8 cellular contexts compared by ENCODE assay signal in the genomic region with DNA sequence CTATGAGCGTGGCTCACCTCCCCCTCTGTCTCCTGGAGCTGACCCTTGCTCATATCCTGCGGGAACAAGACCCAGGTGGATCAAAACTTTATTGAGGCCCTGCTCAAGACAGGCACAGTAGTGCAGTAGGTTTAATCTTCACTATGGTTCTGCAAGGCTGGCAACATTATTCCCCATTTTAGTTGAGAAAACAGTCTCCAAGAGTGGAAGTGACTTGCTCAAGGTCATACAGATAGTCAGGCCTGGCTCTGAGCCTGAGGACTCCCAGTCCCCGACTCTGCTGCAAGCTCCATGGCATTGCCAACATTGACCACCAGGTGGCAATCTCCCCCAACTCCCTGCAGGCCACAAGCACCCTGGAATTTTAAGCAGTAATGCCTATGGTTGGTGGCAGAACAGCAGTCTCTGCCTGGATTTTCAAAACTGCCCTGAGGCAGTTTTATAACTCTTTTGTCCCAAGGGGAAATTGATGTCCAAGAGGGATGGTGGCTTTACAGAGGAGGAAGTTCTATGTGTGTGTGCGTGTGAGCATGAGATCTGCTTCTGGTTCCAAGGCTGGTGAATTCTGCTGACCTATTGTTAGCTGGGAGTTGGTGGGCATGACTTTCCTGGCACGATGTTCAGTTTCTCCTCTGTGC. TPM values are rescaled to one million over a fixed set of nuclear protein-coding genes. Genes with fewer than 3 reads are reported as not detected.
DNase-seq lines count a peak whose midpoint lies in the region; ATAC-seq and TF ChIP-seq lines count a peak whose summit lies in the region.

No MANE protein-coding gene starts in this region.

- H2AFZ ChIP-seq in PC-3 (ENCODE audit: low read length), result no peak overlapping the region

- H3K27ac ChIP-seq in PC-3 (ENCODE audit: low read length), result no peak overlapping the region

- H3K4me3 ChIP-seq in PC-3 (ENCODE audit: low read length), result no peak overlapping the region

- no TSS peak for BruUV-seq in PC-3 (replicated peaks; lab: Mats Ljungman, UMichigan)

- H3K9ac ChIP-seq in PC-3 (ENCODE audit: low read length), result no peak overlapping the region

- peak overlapping the region; percentile 81 to 92 (median 90) for H3K27ac Mint-ChIP-seq in nephron
- no peak overlapping the region for H3K27ac Mint-ChIP-seq in stimulated activated naive B cell treated with anti-CD40 and anti-IgM and Interleukin-4, amounts not matched to agents 10 μg/mL and 1 μg/mL and 100 μg/mL, for 72 hours

- H3K79me2 ChIP-seq in PC-3 (ENCODE audit: low read length), result no peaks in the 10 kb centered on the region

- H3K9me3 ChIP-seq in PC-3 (ENCODE audit: low read length), result no peaks in the 10 kb centered on the region

- H3K9me3 Mint-ChIP-seq in nephron, result peaks cover 12% of the 10 kb centered on the region
- H3K9me3 Mint-ChIP-seq in stimulated activated naive B cell treated with anti-CD40 and anti-IgM and Interleukin-4, amounts not matched to agents 10 μg/mL and 1 μg/mL and 100 μg/mL, for 72 hours, result peaks cover 4% of the 10 kb centered on the region in 2 donors

- H3K9me2 ChIP-seq in PC-3 (replicated peaks; ENCODE audit: low read length), result no peaks in the 10 kb centered on the region

- DNase-seq in Ammon's horn (ENCODE audit: low spot score), result peak; percentile 91
- DNase-seq in PC-3, result peak; percentile 93
- peak; percentile 77 for DNase-seq in activated T-cell treated with anti-CD3 and anti-CD28 coated beads, Interleukin-2, amount 50 U/mL, for 1 hour
- peak; percentile 77 for DNase-seq in fibroblast of gingiva (ENCODE audit: low read depth)
- peak; percentile 63 for DNase-seq in stimulated activated naive B cell treated with anti-CD40 and anti-IgM and Interleukin-4, amounts not matched to agents 10 μg/mL and 1 μg/mL and 100 μg/mL, for 72 hours

- peak; percentile 99 for TF ChIP-seq CTCF in PC-3 (conservative IDR thresholded peaks at IDR 0.05; ENCODE audit: low read depth, low read length)
- TF ChIP-seq CTCF in nephron (IDR thresholded peaks at IDR 0.05; ENCODE audit: unreplicated experiment in 3 of 3), result peak; percentile 83 to 94 (median 89)

- no peaks in the 10 kb centered on the region for H3K27me3 ChIP-seq in PC-3 (ENCODE audit: low read length)

- no peaks in the 10 kb centered on the region for H3K36me3 ChIP-seq in PC-3 (ENCODE audit: low read depth, low read length)

- no peaks in the 10 kb centered on the region for H4K20me1 ChIP-seq in PC-3 (ENCODE audit: low read length)

- peak; percentile 92 for TF ChIP-seq RAD21 in Ishikawa (IDR thresholded peaks at IDR 0.05; ENCODE audit: low read depth)

- H3K36me3 Mint-ChIP-seq in nephron (ENCODE audit: low read depth), result peaks cover 15% of the 10 kb centered on the region
- peaks cover 9 to 11% of the 10 kb centered on the region in 2 donors for H3K36me3 Mint-ChIP-seq in stimulated activated naive B cell treated with anti-CD40 and anti-IgM and Interleukin-4, amounts not matched to agents 10 μg/mL and 1 μg/mL and 100 μg/mL, for 72 hours

- H3F3A ChIP-seq in PC-3 (ENCODE audit: low read length, unreplicated experiment), result no peaks in the 10 kb centered on the region

- no peak overlapping the region for H3K4me3 Mint-ChIP-seq in nephron
- no peak overlapping the region for H3K4me3 Mint-ChIP-seq in stimulated activated naive B cell treated with anti-CD40 and anti-IgM and Interleukin-4, amounts not matched to agents 10 μg/mL and 1 μg/mL and 100 μg/mL, for 72 hours

- H3K4me1 Mint-ChIP-seq in nephron, result no peaks in the 10 kb centered on the region
- H3K4me1 Mint-ChIP-seq in stimulated activated naive B cell treated with anti-CD40 and anti-IgM and Interleukin-4, amounts not matched to agents 10 μg/mL and 1 μg/mL and 100 μg/mL, for 72 hours, result peaks cover 0 to 3% of the 10 kb centered on the region in 2 donors

- POLR2A ChIA-PET in PC-3 (lab: Charles Lee; ENCODE audit: unreplicated experiment), result no interaction called here

- H3K27me3 Mint-ChIP-seq in nephron (ENCODE audit: low read depth), result peaks cover 4% of the 10 kb centered on the region
- no peaks in the 10 kb centered on the region for H3K27me3 Mint-ChIP-seq in stimulated activated naive B cell treated with anti-CD40 and anti-IgM and Interleukin-4, amounts not matched to agents 10 μg/mL and 1 μg/mL and 100 μg/mL, for 72 hours

- CTCF ChIA-PET in PC-3 (lab: Charles Lee), result interaction anchor here (0.6 to 2.1 kb wide), 6 partner anchors 9 to 229 kb away, joined by 3 to 16 read pairs (median 6); no protein-coding TSS in a partner anchor

- TF ChIP-seq EP300 in Ishikawa (IDR thresholded peaks at IDR 0.05; ENCODE audit: borderline replicate concordance), result no peak

- no peaks in the 10 kb centered on the region for H3K4me1 ChIP-seq in PC-3 (ENCODE audit: insufficient read depth, low read length)

- H3K4me2 ChIP-seq in PC-3 (ENCODE audit: low read length), result no peak overlapping the region

- peak; percentile 66 for ATAC-seq in GM19324 (IDR thresholded peaks at IDR 0.05; ENCODE audit: low FRiP score, unreplicated experiment)
- peak; percentile 98 for ATAC-seq in PC-3
- ATAC-seq in stimulated activated naive B cell treated with anti-CD40 and anti-IgM and Interleukin-4, amounts not matched to agents 10 μg/mL and 1 μg/mL and 100 μg/mL, for 72 hours (replicated peaks), result peak; percentile 90 to 96

- intact Hi-C loops in PC-3 (cut with micrococcal nuclease), result loop anchor here (1.0 kb wide), 3 partner anchors 120 to 225 kb away; no protein-coding TSS in a partner anchor

TF ChIP-seq in Ishikawa, 13 proteins besides CTCF, POLR2A, EP300 and RAD21:
- no peak for TF ChIP-seq FOXM1 (IDR thresholded peaks at IDR 0.05; ENCODE audit: borderline replicate concordance, low read depth)
- TF ChIP-seq TAF1 (IDR thresholded peaks at IDR 0.05; ENCODE audit: low read depth), result no peak
- peak; percentile 61 for TF ChIP-seq TEAD4 (IDR thresholded peaks at IDR 0.05)
- no peak for TF ChIP-seq ZBTB7A (IDR thresholded peaks at IDR 0.05; ENCODE audit: low read depth)
- TF ChIP-seq YY1 (IDR thresholded peaks at IDR 0.05; ENCODE audit: low read depth), result no peak
TF ChIP-seq in Ishikawa: peak in this region for 1.

RNA-seq across cellular contexts. Expression of gene NEU3, which starts 34.1 kb away (rescaled TPM):
- 15.7 and 16.1 TPM in 2 replicates for total RNA-seq in PC-3 (2014; rRNA removed)
